In the genomic region with DNA sequence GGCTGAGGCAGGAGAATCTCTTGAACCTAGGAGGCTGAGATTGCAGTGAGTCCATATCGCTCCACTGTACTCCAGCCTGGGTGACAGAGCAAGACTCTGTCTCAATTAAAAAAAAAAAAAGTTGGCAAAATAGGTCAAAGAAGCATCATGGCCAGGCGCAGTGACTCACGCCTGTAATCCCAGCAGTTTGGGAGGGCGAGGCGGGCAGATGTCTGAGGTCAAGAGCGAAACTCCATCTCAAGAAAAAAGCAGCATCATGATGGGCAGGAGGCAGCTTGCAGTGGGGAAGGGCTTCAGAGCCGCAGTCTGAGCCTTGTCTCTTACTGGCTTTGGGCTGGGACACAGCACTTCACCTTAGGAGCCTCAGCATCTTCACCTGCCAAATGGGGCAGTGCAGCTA, we compare ENCODE assay signal across 24 cellular contexts. TPM values are rescaled to one million over a fixed set of nuclear protein-coding genes. Genes with fewer than 3 reads are reported as not detected.
"Had no signal": no experiment of that assay in that cellular context is flagged by ENCODE, and none has a peak within 500 bp of the region (broad histone marks: within the 10 kb centered on the region; RNA-seq: fewer than 3 reads in every experiment).

No MANE protein-coding gene starts in this region.

- H3K36me3 Mint-ChIP-seq: activated naive CD4-positive, alpha-beta T cell treated with anti-CD3 and anti-CD28 coated beads, Interleukin-2, amount 10 ng/mL, durations not matched to agents 7 days and 5 days; activated naive CD8-positive, alpha-beta T cell treated with anti-CD3 and anti-CD28 coated beads for 36 hours had no signal

- H3K27ac Mint-ChIP-seq: activated CD4-positive, alpha-beta memory T cell treated with anti-CD3 and anti-CD28 coated beads, Interleukin-2, amount 10 ng/mL, durations not matched to agents 7 days and 5 days; activated CD4-positive, alpha-beta T cell treated with anti-CD3 and anti-CD28 coated beads for 36 hours; activated naive CD4-positive, alpha-beta T cell treated with anti-CD3 and anti-CD28 coated beads, Interleukin-2, amount 10 ng/mL, durations not matched to agents 7 days and 5 days; activated naive CD8-positive, alpha-beta T cell treated with anti-CD3 and anti-CD28 coated beads for 36 hours; activated T-helper 17 cell treated with anti-CD3 and anti-CD28 coated beads, Interleukin-2, amount 50 U/mL, for 72 hours; T-helper 17 cell had no signal

- ATAC-seq: activated CD4-positive, alpha-beta T cell treated with anti-CD3 and anti-CD28 coated beads for 36 hours; activated T-helper 17 cell treated with anti-CD3 and anti-CD28 coated beads, Interleukin-2, amount 50 U/mL, for 72 hours; T-helper 17 cell had no signal

- H3K4me1 Mint-ChIP-seq: activated CD4-positive, alpha-beta memory T cell treated with anti-CD3 and anti-CD28 coated beads, Interleukin-2, amount 10 ng/mL, durations not matched to agents 7 days and 5 days; activated CD4-positive, alpha-beta T cell treated with anti-CD3 and anti-CD28 coated beads for 36 hours; activated naive CD4-positive, alpha-beta T cell treated with anti-CD3 and anti-CD28 coated beads, Interleukin-2, amount 10 ng/mL, durations not matched to agents 7 days and 5 days; activated T-helper 17 cell treated with anti-CD3 and anti-CD28 coated beads, Interleukin-2, amount 50 U/mL, for 72 hours had no signal

- H3K27me3 Mint-ChIP-seq: activated CD4-positive, alpha-beta memory T cell treated with anti-CD3 and anti-CD28 coated beads, Interleukin-2, amount 10 ng/mL, durations not matched to agents 7 days and 5 days; activated CD4-positive, alpha-beta T cell treated with anti-CD3 and anti-CD28 coated beads for 36 hours; activated naive CD8-positive, alpha-beta T cell treated with anti-CD3 and anti-CD28 coated beads for 36 hours had no signal

- DNase-seq: activated CD4-positive, alpha-beta memory T cell treated with anti-CD3 and anti-CD28 coated beads, Interleukin-2, amount 10 ng/mL, durations not matched to agents 7 days and 5 days; activated CD4-positive, alpha-beta T cell treated with anti-CD3 and anti-CD28 coated beads for 36 hours; activated CD4-positive, alpha-beta T cell treated with anti-CD3 and anti-CD28 coated beads, Interleukin-2, amount 50 U/mL, for 1 hour; activated gamma-delta T cell; activated naive CD4-positive, alpha-beta T cell treated with anti-CD3 and anti-CD28 coated beads, Interleukin-2, amount 10 ng/mL, durations not matched to agents 7 days and 5 days; activated naive CD8-positive, alpha-beta T cell treated with anti-CD3 and anti-CD28 coated beads for 36 hours; activated T-cell treated with anti-CD3 and anti-CD28 coated beads for 4 hours; activated T-cell treated with anti-CD3 and anti-CD28 coated beads, Interleukin-2, amount 50 U/mL, for 48 hours; cerebellar nuclear complex; Kasumi-1; NCI-H1092; NCI-H1417; NCI-H1930; NCI-H2171; NCI-H2227 treated with DMSO at 0.1 percent for 48 hours; NCI-H446 treated with DMSO at 0.1 percent for 48 hours; NCI-H524 treated with DMSO at 0.1 percent for 48 hours; NCI-H774; SIG-M5; T-helper 17 cell; T-helper 9 cell had no signal

- H3K9me3 Mint-ChIP-seq: activated CD4-positive, alpha-beta memory T cell treated with anti-CD3 and anti-CD28 coated beads, Interleukin-2, amount 10 ng/mL, durations not matched to agents 7 days and 5 days; activated naive CD4-positive, alpha-beta T cell treated with anti-CD3 and anti-CD28 coated beads, Interleukin-2, amount 10 ng/mL, durations not matched to agents 7 days and 5 days; activated naive CD8-positive, alpha-beta T cell treated with anti-CD3 and anti-CD28 coated beads for 36 hours; activated T-helper 17 cell treated with anti-CD3 and anti-CD28 coated beads, Interleukin-2, amount 50 U/mL, for 72 hours had no signal

- H3K4me3 Mint-ChIP-seq: activated CD4-positive, alpha-beta memory T cell treated with anti-CD3 and anti-CD28 coated beads, Interleukin-2, amount 10 ng/mL, durations not matched to agents 7 days and 5 days; activated CD4-positive, alpha-beta T cell treated with anti-CD3 and anti-CD28 coated beads for 36 hours; activated naive CD4-positive, alpha-beta T cell treated with anti-CD3 and anti-CD28 coated beads, Interleukin-2, amount 10 ng/mL, durations not matched to agents 7 days and 5 days; activated naive CD8-positive, alpha-beta T cell treated with anti-CD3 and anti-CD28 coated beads for 36 hours; activated T-helper 17 cell treated with anti-CD3 and anti-CD28 coated beads, Interleukin-2, amount 50 U/mL, for 72 hours; T-helper 17 cell had no signal

- H3K27ac ChIP-seq: VCaP had no signal

RNA-seq across cellular contexts. Expression of gene TEAD4, which starts 21.4 kb away (rescaled TPM):
- total RNA-seq: OCI-LY7, T-helper 17 cell had no signal
